ENCODE assay signal across 1 cellular context in genomic region chr6:122154912-122155516, GRCh38.
TF ChIP-seq lines count a peak whose summit lies in the region.

No MANE protein-coding gene starts in this region.

TF ChIP-seq in GM23338, 12 proteins besides CTCF, POLR2A, EP300 and RAD21 (continued from another document):
- TF ChIP-seq ZNF462 (CRISPR knock-in tag; IDR thresholded peaks at IDR 0.05): no peak
- TF ChIP-seq ZNF114 (CRISPR knock-in tag; IDR thresholded peaks at IDR 0.05): no peak
- TF ChIP-seq JUNB (IDR thresholded peaks at IDR 0.05; ENCODE audit: unreplicated experiment): no peak
- no peak for TF ChIP-seq REST (IDR thresholded peaks at IDR 0.05; ENCODE audit: unreplicated experiment)
- no peak for TF ChIP-seq EZH2phosphoT487 (IDR thresholded peaks at IDR 0.05; ENCODE audit: unreplicated experiment)
- no peak for TF ChIP-seq STAT1 (IDR thresholded peaks at IDR 0.05; ENCODE audit: unreplicated experiment)
- TF ChIP-seq POLR2AphosphoS5 (IDR thresholded peaks at IDR 0.05; ENCODE audit: low read depth): no peak
- no peak for TF ChIP-seq ZNF331 (CRISPR knock-in tag; IDR thresholded peaks at IDR 0.05; ENCODE audit: low read depth)
